In genomic region chr17:75207050-75207407, GRCh38 we compare ENCODE assay signal across 8 cellular contexts. TPM values are rescaled to one million over a fixed set of nuclear protein-coding genes. Genes with fewer than 3 reads are reported as not detected.
DNase-seq lines count a peak whose midpoint lies in the region; ATAC-seq, FAIRE-seq and TF ChIP-seq lines count a peak whose summit lies in the region.
"Not testable (repeated sequence)": the region's sequence is repeated elsewhere in the genome, so short reads cannot be mapped to it uniquely, and the experiment has no call there.

No MANE protein-coding gene starts in this region.

- H2AFZ ChIP-seq in ACC112 (ENCODE audit: low read length, unreplicated experiment); MM.1S (ENCODE audit: low read length); H1 (ENCODE audit: low read length); mesenchymal stem cell (ENCODE audit: low read depth, low read length): not testable (repeated sequence)

- WGBS in H1 (ENCODE audit: extremely low coverage in 1 of 2, insufficient coverage in 1 of 2, insufficient read length in 1 of 2, insufficient replicate concordance in 2 of 2, low coverage in 1 of 2, low lambda C conversion rate in 2 of 2, missing lambda C conversion rate in 1 of 2), 2 experiments, result 95% methylated on average over 8 of the region's 8 CpGs; no CpG with 5 or more reads in 1 of the 2 experiments
- 95% methylated on average over 8 of the region's 8 CpGs for WGBS in mesenchymal stem cell

- H3K9me3 ChIP-seq in MM.1S (replicated peaks; ENCODE audit: insufficient read depth, low read length); H1 (ENCODE audit: insufficient read depth in 2 of 2, low read depth in 1 of 2, low read length in 1 of 2); mesenchymal stem cell (ENCODE audit: control insufficient read depth, low read length); skeletal muscle satellite cell (replicated peaks; ENCODE audit: low read length): not testable (repeated sequence)

- not testable (repeated sequence) for ATAC-seq in activated naive CD4-positive, alpha-beta T cell treated with anti-CD3 and anti-CD28 coated beads, Interleukin-2, amount 50 U/mL, for 72 hours

- H3K56ac ChIP-seq in H1 (replicated peaks; ENCODE audit: insufficient read length, low read depth, low read length), result not testable (repeated sequence)

- H2BK12ac ChIP-seq in H1 (ENCODE audit: low read depth, low read length); mesenchymal stem cell (ENCODE audit: low read length in 2 of 2): not testable (repeated sequence)

- not testable (repeated sequence) for H2BK15ac ChIP-seq in H1 (ENCODE audit: low read length); mesenchymal stem cell (ENCODE audit: low read depth, poor library complexity, severe bottlenecking)

- H4K20me1 ChIP-seq in MM.1S (ENCODE audit: insufficient read depth, low read length); H1 (replicated peaks in 1 of 2; ENCODE audit: control insufficient read depth in 1 of 2, insufficient read depth in 2 of 2, low read length in 2 of 2): not testable (repeated sequence)

- not testable (repeated sequence) for H3K23ac ChIP-seq in H1 (ENCODE audit: insufficient read length); mesenchymal stem cell (ENCODE audit: low read length in 2 of 2)

- H3K4me1 ChIP-seq in ACC112 (ENCODE audit: control insufficient read depth, insufficient read depth, low read length, unreplicated experiment), result peaks cover 14% of the 10 kb centered on the region
- not testable (repeated sequence) for H3K4me1 ChIP-seq in MM.1S (ENCODE audit: low read length); H1 (replicated peaks in 1 of 4; ENCODE audit: control insufficient read depth in 3 of 4, insufficient read depth in 4 of 4, low read length in 3 of 4); mesenchymal stem cell (ENCODE audit: control insufficient read depth, insufficient read depth, low read depth, low read length); skeletal muscle satellite cell (ENCODE audit: control insufficient read depth, insufficient read depth, low read length)

- not testable (repeated sequence) for TF ChIP-seq EP300 in H1 (IDR thresholded peaks at IDR 0.05; ENCODE audit: borderline replicate concordance in 1 of 2, low read depth in 2 of 2, low read length in 2 of 2)

- not testable (repeated sequence) for H3K9me3 Mint-ChIP-seq in activated naive CD4-positive, alpha-beta T cell treated with anti-CD3 and anti-CD28 coated beads, Interleukin-2, amount 50 U/mL, for 72 hours

- peaks cover 14 to 17% of the 10 kb centered on the region in 2 donors for H3K36me3 Mint-ChIP-seq in activated naive CD4-positive, alpha-beta T cell treated with anti-CD3 and anti-CD28 coated beads, Interleukin-2, amount 50 U/mL, for 72 hours

- H3K4me3 ChIP-seq in ACC112 (ENCODE audit: low read depth, low read length) (peak overlapping the region; percentile 98), GM12865 (ENCODE audit: low read depth, low read length) (peak overlapping the region; percentile 89), MM.1S (ENCODE audit: low read length) (peak overlapping the region; percentile 96; the same call in 1 of the 2 replicates), H1 (ENCODE audit: extremely low read depth in 1 of 4, insufficient read depth in 2 of 4, low read depth in 3 of 4, low read length in 4 of 4) (peak overlapping the region in 3 of 4 experiments; percentile 10 to 92 (median 26); a peak in 3 of 8 replicates), mesenchymal stem cell (ENCODE audit: insufficient read depth in 1 of 2, low read depth in 1 of 2, low read length in 2 of 2) (peak overlapping the region in 1 of 2 experiments; percentile 100), skeletal muscle satellite cell (ENCODE audit: low read length) (peak overlapping the region; percentile 92)

- CTCF ChIA-PET in H1 (lab: Charles Lee; ENCODE audit: partially characterized antibody), result interaction anchor here (0.6 to 4.0 kb wide), 9 partner anchors 13 to 205 kb away, joined by 3 to 30 read pairs (median 3); no protein-coding TSS in a partner anchor

- H3K14ac ChIP-seq in H1 (ENCODE audit: insufficient read length); mesenchymal stem cell (ENCODE audit: low read length in 2 of 2): not testable (repeated sequence)

- H3K27me3 ChIP-seq in ACC112 (ENCODE audit: insufficient read depth, low read length); MM.1S (replicated peaks; ENCODE audit: insufficient read depth, low read length); H1 (replicated peaks in 1 of 4; ENCODE audit: control insufficient read depth in 3 of 4, extremely low read depth in 1 of 4, insufficient read depth in 3 of 4, low read length in 3 of 4); mesenchymal stem cell (ENCODE audit: control insufficient read depth in 1 of 2, insufficient read depth in 1 of 2, low read length in 2 of 2); skeletal muscle satellite cell (ENCODE audit: control insufficient read depth, insufficient read depth, low read length): not testable (repeated sequence)

- H3K79me1 ChIP-seq in H1 (ENCODE audit: low read depth, low read length), result not testable (repeated sequence)
- peaks cover 14% of the 10 kb centered on the region for H3K79me1 ChIP-seq in mesenchymal stem cell (replicated peaks; ENCODE audit: low read length, poor library complexity, severe bottlenecking)

- peaks cover 44% of the 10 kb centered on the region for H3K79me2 ChIP-seq in ACC112 (ENCODE audit: control insufficient read depth, insufficient read depth, low read length, unreplicated experiment)
- peaks cover 59% of the 10 kb centered on the region for H3K79me2 ChIP-seq in MM.1S (ENCODE audit: low read length)
- peaks cover 6 to 38% of the 10 kb centered on the region in 2 experiments for H3K79me2 ChIP-seq in H1 (ENCODE audit: control insufficient read depth in 1 of 2, insufficient read depth in 2 of 2, low read length in 2 of 2)

- not testable (repeated sequence) for H4K8ac ChIP-seq in H1 (ENCODE audit: extremely low read depth, insufficient read depth, low read length); mesenchymal stem cell (ENCODE audit: low read length)

- POLR2A ChIA-PET in H1 (lab: Charles Lee; ENCODE audit: partially characterized antibody), result interaction anchor here (0.6 to 4.2 kb wide), 12 partner anchors 9 to 455 kb away, joined by 3 to 29 read pairs (median 3); partner anchors contain the start of genes GGA3, JPT1, MRPL58 and MRPS7

- not testable (repeated sequence) for H3K18ac ChIP-seq in H1 (ENCODE audit: extremely low read depth, low read length); mesenchymal stem cell (ENCODE audit: low read depth in 1 of 2, low read length in 2 of 2)

- DNase-seq in GM12865 (ENCODE audit: low read depth); MM.1S; activated naive CD4-positive, alpha-beta T cell treated with anti-CD3 and anti-CD28 coated beads, Interleukin-2, amount 50 U/mL, for 72 hours (ENCODE audit: low spot score in 2 of 2); H1 (ENCODE audit: low read depth in 1 of 2, low spot score in 2 of 2); mesenchymal stem cell: not testable (repeated sequence)

- H3K9ac ChIP-seq in MM.1S (ENCODE audit: low read length); H1 (replicated peaks in 1 of 4; ENCODE audit: extremely low read depth in 1 of 4, low read depth in 3 of 4, low read length in 3 of 4): not testable (repeated sequence)
- peak overlapping the region; percentile 100 for H3K9ac ChIP-seq in mesenchymal stem cell (ENCODE audit: low read length)
- H3K9ac ChIP-seq in skeletal muscle satellite cell (ENCODE audit: low read depth, low read length), result peak overlapping the region; percentile 97

- H3K4me2 ChIP-seq in MM.1S (ENCODE audit: low read depth, low read length), result peak overlapping the region; percentile 76; the same call in 1 of the 2 replicates
- H3K4me2 ChIP-seq in H1 (ENCODE audit: insufficient read depth in 1 of 2, low read depth in 2 of 2, low read length in 2 of 2); mesenchymal stem cell (ENCODE audit: low read length, poor library complexity, severe bottlenecking): not testable (repeated sequence)
- peak overlapping the region; percentile 87 for H3K4me2 ChIP-seq in skeletal muscle satellite cell (ENCODE audit: low read length)

- not testable (repeated sequence) for H2BK20ac ChIP-seq in H1 (ENCODE audit: low read length)

- H4K91ac ChIP-seq in H1 (replicated peaks; ENCODE audit: insufficient read length, low read length); mesenchymal stem cell (ENCODE audit: low read length): not testable (repeated sequence)

- H3K36me3 ChIP-seq in ACC112 (ENCODE audit: insufficient read depth, low read length) (peaks cover 20% of the 10 kb centered on the region), H1 (ENCODE audit: control insufficient read depth in 2 of 4, insufficient read depth in 4 of 4, low read length in 3 of 4) (peaks cover 7 to 24% (median 19%) of the 10 kb centered on the region in 4 experiments; a peak in 7 of 8 replicates), mesenchymal stem cell (ENCODE audit: control insufficient read depth in 1 of 2, insufficient read depth in 2 of 2, low read depth in 1 of 2, low read length in 2 of 2) (peaks cover 10 to 27% of the 10 kb centered on the region in 2 experiments), skeletal muscle satellite cell (ENCODE audit: insufficient read depth, low read length) (peaks cover 20% of the 10 kb centered on the region)
- not testable (repeated sequence) for H3K36me3 ChIP-seq in MM.1S (replicated peaks; ENCODE audit: insufficient read depth, low read length)

- H2AK5ac ChIP-seq in H1 (ENCODE audit: low read depth, low read length); mesenchymal stem cell (ENCODE audit: low read length, severe bottlenecking): not testable (repeated sequence)

- H3F3A ChIP-seq in MM.1S (ENCODE audit: insufficient read depth, low read length), result not testable (repeated sequence)

- FAIRE-seq in H1 (lab: Jason Lieb, UNC), result not testable (repeated sequence)

- not testable (repeated sequence) for H2BK120ac ChIP-seq in H1 (replicated peaks; ENCODE audit: low read depth, low read length); mesenchymal stem cell (ENCODE audit: low read depth, low read length)

- peak overlapping the region; percentile 96 to 100 for H3K27ac Mint-ChIP-seq in activated naive CD4-positive, alpha-beta T cell treated with anti-CD3 and anti-CD28 coated beads, Interleukin-2, amount 50 U/mL, for 72 hours

- H3K9me2 ChIP-seq in MM.1S (replicated peaks; ENCODE audit: insufficient read depth, low read length), result not testable (repeated sequence)

- not testable (repeated sequence) for TF ChIP-seq POLR2A in H1 (IDR thresholded peaks at IDR 0.05; ENCODE audit: control extremely low read depth in 1 of 2, low read depth in 2 of 2, low read length in 2 of 2)

- TF ChIP-seq RAD21 in H1 (IDR thresholded peaks at IDR 0.05 in 1 of 2, conservative IDR thresholded peaks at IDR 0.05 in 1 of 2; ENCODE audit: low read depth in 2 of 2, low read length in 2 of 2), result not testable (repeated sequence)

- H4K5ac ChIP-seq in H1 (ENCODE audit: insufficient read length, low read depth, low read length), result not testable (repeated sequence)

- not testable (repeated sequence) for TF ChIP-seq CTCF in GM12865 (IDR thresholded peaks at IDR 0.05; ENCODE audit: insufficient read depth, low read depth, low read length, missing control alignments); MM.1S (IDR thresholded peaks at IDR 0.05; ENCODE audit: low read length); VCaP (conservative IDR thresholded peaks at IDR 0.05); H1 (IDR thresholded peaks at IDR 0.05; ENCODE audit: control extremely low read depth in 1 of 3, insufficient read depth in 1 of 3, low read depth in 1 of 3, low read length in 3 of 3)

- H2BK5ac ChIP-seq in H1 (ENCODE audit: low read depth, low read length); mesenchymal stem cell (ENCODE audit: low read depth, low read length, poor library complexity, severe bottlenecking): not testable (repeated sequence)

- not testable (repeated sequence) for H3K23me2 ChIP-seq in H1 (ENCODE audit: low read depth, low read length)

- not testable (repeated sequence) for H3K4ac ChIP-seq in H1 (replicated peaks; ENCODE audit: insufficient read length, low read depth, low read length); mesenchymal stem cell (ENCODE audit: low read depth in 1 of 2, low read length in 2 of 2)

- not testable (repeated sequence) for H3K27ac ChIP-seq in ACC112 (ENCODE audit: low read depth, low read length); MM.1S (ENCODE audit: low read length); H1 (ENCODE audit: low read depth, low read length); mesenchymal stem cell (ENCODE audit: low read length, poor library complexity, severe bottlenecking)
- H3K27ac ChIP-seq in VCaP, result peak overlapping the region; percentile 99; the same call in 1 of the 2 replicates

RNA-seq across cellular contexts. Expression of gene NUP85, which starts 1.6 kb away (rescaled TPM):
- 100 to 1,000 TPM; 108 to 146 TPM for total RNA-seq in activated naive CD4-positive, alpha-beta T cell treated with anti-CD3 and anti-CD28 coated beads, Interleukin-2, amount 50 U/mL, for 72 hours
- 97.4 and 98.5 TPM in 2 replicates for total RNA-seq in H1 (2021; fragmentation: NEBNext Ultra II Directional; extraction: Animal tissue kit (Norgen Biotek cat#: 25700))
- 154 and 163 TPM in 2 replicates for polyA plus RNA-seq in H1 (2011; rRNA removed)
- 146 TPM for polyA plus RNA-seq in H1 (2011; cell fraction: cytosol; rRNA removed)
- 356 TPM for polyA plus RNA-seq in H1 (2011; cell fraction: nucleus; rRNA removed)
- 68.3 to 138 TPM (median 101 TPM) in 4 replicates for polyA plus RNA-seq in H1 (2012, experiment 1 of 2)
- 88.0 TPM for polyA plus RNA-seq in H1 (2012, experiment 2 of 2)
- 67.3 TPM for polyA plus RNA-seq in H1 (2013, experiment 1 of 2)
- polyA plus RNA-seq in H1 (2013, experiment 2 of 2), result 64.2 TPM
- 89.4 and 94.3 TPM in 2 replicates for polyA minus RNA-seq in H1 (2011; rRNA and poly(A)+ RNA removed)
- 49.2 TPM for polyA minus RNA-seq in H1 (2011; cell fraction: cytosol; rRNA and poly(A)+ RNA removed)
- polyA minus RNA-seq in H1 (2011; cell fraction: nucleus; rRNA and poly(A)+ RNA removed), result 64.7 TPM
- 24.1 TPM for polyA plus RNA-seq in mesenchymal stem cell (2013, experiment 1 of 2)
- polyA plus RNA-seq in mesenchymal stem cell (2013, experiment 2 of 2), result 21.9 TPM
- 35.0 and 40.2 TPM in 2 replicates for total RNA-seq in skeletal muscle satellite cell (2012; rRNA removed)

RNA-seq across cellular contexts. Expression of gene SUMO2, which starts 24.3 kb away (rescaled TPM):
- 100 to 1,000 TPM; 557 to 621 TPM for total RNA-seq in activated naive CD4-positive, alpha-beta T cell treated with anti-CD3 and anti-CD28 coated beads, Interleukin-2, amount 50 U/mL, for 72 hours
- 779 and 788 TPM in 2 replicates for total RNA-seq in H1 (2021; fragmentation: NEBNext Ultra II Directional; extraction: Animal tissue kit (Norgen Biotek cat#: 25700))
- polyA plus RNA-seq in H1 (2011; rRNA removed), result 91.0 and 184 TPM in 2 replicates
- 162 TPM for polyA plus RNA-seq in H1 (2011; cell fraction: cytosol; rRNA removed)
- polyA plus RNA-seq in H1 (2011; cell fraction: nucleus; rRNA removed), result 61.2 TPM
- polyA plus RNA-seq in H1 (2012, experiment 1 of 2), result 273 to 655 TPM (median 511 TPM) in 4 replicates
- polyA plus RNA-seq in H1 (2012, experiment 2 of 2), result 97.2 TPM
- polyA plus RNA-seq in H1 (2013, experiment 1 of 2), result 253 TPM
- polyA plus RNA-seq in H1 (2013, experiment 2 of 2), result 265 TPM
- polyA minus RNA-seq in H1 (2011; rRNA and poly(A)+ RNA removed), result 88.0 and 91.8 TPM in 2 replicates
- 284 TPM for polyA minus RNA-seq in H1 (2011; cell fraction: cytosol; rRNA and poly(A)+ RNA removed)
- 41.9 TPM for polyA minus RNA-seq in H1 (2011; cell fraction: nucleus; rRNA and poly(A)+ RNA removed)
- polyA plus RNA-seq in mesenchymal stem cell (2013, experiment 1 of 2), result 170 TPM
- 170 TPM for polyA plus RNA-seq in mesenchymal stem cell (2013, experiment 2 of 2)
- total RNA-seq in skeletal muscle satellite cell (2012; rRNA removed), result 85.9 and 93.3 TPM in 2 replicates

RNA-seq across cellular contexts. Expression of gene JPT1, which starts 52.7 kb away (rescaled TPM):
- 100 to 1,000 TPM; 216 to 232 TPM for total RNA-seq in activated naive CD4-positive, alpha-beta T cell treated with anti-CD3 and anti-CD28 coated beads, Interleukin-2, amount 50 U/mL, for 72 hours
- 340 and 369 TPM in 2 replicates for total RNA-seq in H1 (2021; fragmentation: NEBNext Ultra II Directional; extraction: Animal tissue kit (Norgen Biotek cat#: 25700))
- 154 and 216 TPM in 2 replicates for polyA plus RNA-seq in H1 (2011; rRNA removed)
- polyA plus RNA-seq in H1 (2011; cell fraction: cytosol; rRNA removed), result 246 TPM
- 206 TPM for polyA plus RNA-seq in H1 (2011; cell fraction: nucleus; rRNA removed)
- polyA plus RNA-seq in H1 (2012, experiment 1 of 2), result 377 to 556 TPM (median 531 TPM) in 4 replicates
- 362 TPM for polyA plus RNA-seq in H1 (2012, experiment 2 of 2)
- polyA plus RNA-seq in H1 (2013, experiment 1 of 2), result 569 TPM
- 579 TPM for polyA plus RNA-seq in H1 (2013, experiment 2 of 2)
- polyA minus RNA-seq in H1 (2011; rRNA and poly(A)+ RNA removed), result 42.8 and 65.0 TPM in 2 replicates
- polyA minus RNA-seq in H1 (2011; cell fraction: cytosol; rRNA and poly(A)+ RNA removed), result 249 TPM
- polyA minus RNA-seq in H1 (2011; cell fraction: nucleus; rRNA and poly(A)+ RNA removed), result 83.5 TPM
- 284 TPM for polyA plus RNA-seq in mesenchymal stem cell (2013, experiment 1 of 2)
- 299 TPM for polyA plus RNA-seq in mesenchymal stem cell (2013, experiment 2 of 2)
- total RNA-seq in skeletal muscle satellite cell (2012; rRNA removed), result 209 and 251 TPM in 2 replicates

RNA-seq across cellular contexts. Expression of gene GGA3, which starts 54.4 kb away (rescaled TPM):
- total RNA-seq in activated naive CD4-positive, alpha-beta T cell treated with anti-CD3 and anti-CD28 coated beads, Interleukin-2, amount 50 U/mL, for 72 hours, result 10 to 100 TPM; 74.9 to 79.0 TPM
- total RNA-seq in H1 (2021; fragmentation: NEBNext Ultra II Directional; extraction: Animal tissue kit (Norgen Biotek cat#: 25700)), result 54.2 and 60.0 TPM in 2 replicates
- 40.6 and 53.8 TPM in 2 replicates for polyA plus RNA-seq in H1 (2011; rRNA removed)
- 33.2 TPM for polyA plus RNA-seq in H1 (2011; cell fraction: cytosol; rRNA removed)
- polyA plus RNA-seq in H1 (2011; cell fraction: nucleus; rRNA removed), result 198 TPM
- polyA plus RNA-seq in H1 (2012, experiment 1 of 2), result 46.1 to 56.0 TPM (median 51.1 TPM) in 4 replicates
- polyA plus RNA-seq in H1 (2012, experiment 2 of 2), result 34.9 TPM
- polyA plus RNA-seq in H1 (2013, experiment 1 of 2), result 29.5 TPM
- polyA plus RNA-seq in H1 (2013, experiment 2 of 2), result 29.5 TPM
- polyA minus RNA-seq in H1 (2011; rRNA and poly(A)+ RNA removed), result 68.7 and 69.3 TPM in 2 replicates
- 27.2 TPM for polyA minus RNA-seq in H1 (2011; cell fraction: cytosol; rRNA and poly(A)+ RNA removed)
- 63.3 TPM for polyA minus RNA-seq in H1 (2011; cell fraction: nucleus; rRNA and poly(A)+ RNA removed)
- 17.0 TPM for polyA plus RNA-seq in mesenchymal stem cell (2013, experiment 1 of 2)
- 15.9 TPM for polyA plus RNA-seq in mesenchymal stem cell (2013, experiment 2 of 2)
- total RNA-seq in skeletal muscle satellite cell (2012; rRNA removed), result 11.4 and 15.5 TPM in 2 replicates

RNA-seq across cellular contexts. Expression of gene MRPS7, which starts 54.6 kb away (rescaled TPM):
- total RNA-seq in activated naive CD4-positive, alpha-beta T cell treated with anti-CD3 and anti-CD28 coated beads, Interleukin-2, amount 50 U/mL, for 72 hours, result 10 to 100 TPM; 72.3 to 80.5 TPM
- 75.5 and 79.4 TPM in 2 replicates for total RNA-seq in H1 (2021; fragmentation: NEBNext Ultra II Directional; extraction: Animal tissue kit (Norgen Biotek cat#: 25700))
- polyA plus RNA-seq in H1 (2011; rRNA removed), result 53.9 and 63.4 TPM in 2 replicates
- polyA plus RNA-seq in H1 (2011; cell fraction: cytosol; rRNA removed), result 88.1 TPM
- polyA plus RNA-seq in H1 (2011; cell fraction: nucleus; rRNA removed), result 48.6 TPM
- polyA plus RNA-seq in H1 (2012, experiment 1 of 2), result 85.8 to 103 TPM (median 95.2 TPM) in 4 replicates
- 53.8 TPM for polyA plus RNA-seq in H1 (2012, experiment 2 of 2)
- 58.9 TPM for polyA plus RNA-seq in H1 (2013, experiment 1 of 2)
- polyA plus RNA-seq in H1 (2013, experiment 2 of 2), result 58.5 TPM
- 60.9 and 63.9 TPM in 2 replicates for polyA minus RNA-seq in H1 (2011; rRNA and poly(A)+ RNA removed)
- polyA minus RNA-seq in H1 (2011; cell fraction: cytosol; rRNA and poly(A)+ RNA removed), result 31.1 TPM
- 38.1 TPM for polyA minus RNA-seq in H1 (2011; cell fraction: nucleus; rRNA and poly(A)+ RNA removed)
- polyA plus RNA-seq in mesenchymal stem cell (2013, experiment 1 of 2), result 36.2 TPM
- 36.1 TPM for polyA plus RNA-seq in mesenchymal stem cell (2013, experiment 2 of 2)
- 55.7 and 64.9 TPM in 2 replicates for total RNA-seq in skeletal muscle satellite cell (2012; rRNA removed)
